9 cellular contexts compared by ENCODE assay signal in genomic region chr21:36113647-36114428, GRCh38. TPM values are rescaled to one million over a fixed set of nuclear protein-coding genes. Genes with fewer than 3 reads are reported as not detected.
A peak's percentile ranks its signal among the peaks of the same experiment; 100 is the strongest.
DNase-seq lines count a peak whose midpoint lies in the region; ATAC-seq and TF ChIP-seq lines count a peak whose summit lies in the region.
"Had no signal": no experiment of that assay in that cellular context is flagged by ENCODE, and none has a peak within 500 bp of the region (broad histone marks: within the 10 kb centered on the region; RNA-seq: fewer than 3 reads in every experiment).

No MANE protein-coding gene starts in this region.

- H3K9me3 Mint-ChIP-seq in HFFc6: no peaks in the 10 kb centered on the region

- peak; percentile 14 to 21 for TF ChIP-seq POLR2A in Peyer's patch (IDR thresholded peaks at IDR 0.05)
- no peak for TF ChIP-seq POLR2A in adrenal gland (IDR thresholded peaks at IDR 0.05)

- no peaks in the 10 kb centered on the region for H3K36me3 ChIP-seq in Peyer's patch
- no peaks in the 10 kb centered on the region for H3K36me3 ChIP-seq in adrenal gland (replicated peaks in 1 of 2)

- DNase-seq in HFFc6: no peak
- DNase-seq in Peyer's patch: peak; percentile 60 to 90 (median 87)
- peak; percentile 52 for DNase-seq in cerebellar cortex (ENCODE audit: low spot score)
- peak; percentile 60 to 64 for DNase-seq in stimulated activated CD4-positive, alpha-beta T cell treated with anti-CD3 and anti-CD28 coated beads, Interleukin-2, amount 100 ng/mL, for 24 hours
- no peak for DNase-seq in adrenal gland

- peak overlapping the region; percentile 46 for H3K4me3 Mint-ChIP-seq in HFFc6

- ATAC-seq in HG02610 (IDR thresholded peaks at IDR 0.05; ENCODE audit: unreplicated experiment) (no peak), GM21528 (IDR thresholded peaks at IDR 0.05; ENCODE audit: low FRiP score, unreplicated experiment) (no peak), GM21360 (IDR thresholded peaks at IDR 0.05; ENCODE audit: unreplicated experiment) (no peak)

- H3K36me3 Mint-ChIP-seq in HFFc6 (ENCODE audit: low read depth): no peaks in the 10 kb centered on the region

- no peaks in the 10 kb centered on the region; the same call in 1 of the 2 replicates for H3K27me3 Mint-ChIP-seq in HFFc6 (ENCODE audit: insufficient read depth)

- H3K4me1 ChIP-seq in Peyer's patch (peaks cover 0 to 8% (median 2%) of the 10 kb centered on the region in 4 donors), adrenal gland (replicated peaks in 1 of 2) (peaks cover 0 to 7% of the 10 kb centered on the region in 2 donors)

- WGBS in adrenal gland, 4 donors: 67 to 74% (median 70%) methylated on average over 17 of the region's 17 CpGs

- peaks cover 21% of the 10 kb centered on the region for H3K4me1 Mint-ChIP-seq in HFFc6 (ENCODE audit: low read depth)

- intact Hi-C loops in adrenal gland (cut with DNase I): no loop called here

- no peak for TF ChIP-seq CTCF in HFFc6 (IDR thresholded peaks at IDR 0.05)
- no peak for TF ChIP-seq CTCF in Peyer's patch (IDR thresholded peaks at IDR 0.05)
- no peak for TF ChIP-seq CTCF in adrenal gland (IDR thresholded peaks at IDR 0.05)

- H3K27ac Mint-ChIP-seq in HFFc6: peak overlapping the region; percentile 40

- H3K27ac ChIP-seq in Peyer's patch: peak overlapping the region; percentile 66 to 91 (median 80)
- H3K27ac ChIP-seq in adrenal gland: no peak overlapping the region

- peak overlapping the region; percentile 32 to 60 (median 48) for H3K4me3 ChIP-seq in Peyer's patch
- no peak overlapping the region for H3K4me3 ChIP-seq in adrenal gland

- no peaks in the 10 kb centered on the region for H3K27me3 ChIP-seq in Peyer's patch
- no peaks in the 10 kb centered on the region for H3K27me3 ChIP-seq in adrenal gland

- H3K9me3 ChIP-seq in Peyer's patch (no peaks in the 10 kb centered on the region), adrenal gland (replicated peaks in 1 of 3) (no peaks in the 10 kb centered on the region)

RNA-seq across cellular contexts. Expression of gene CBR3, which starts 21.0 kb away (rescaled TPM):
- 10 to 100 TPM; 15.1 to 25.9 (median 23.5) TPM for total RNA-seq in HFFc6 (2021; fragmentation: NEBNext Ultra II Directional; extraction: Animal tissue kit (Norgen Biotek cat#: 25700))
- total RNA-seq in Peyer's patch (1 to 10 TPM in 3 of 4 donors, not detected in 1; 2.7 to 5.1 (median 3.2) TPM), adrenal gland (10 to 100 TPM in 1 of 8 donors, 1 to 10 TPM in 7; 1.1 to 10.7 (median 2.8) TPM)
- polyA plus RNA-seq in adrenal gland: 1 to 10 TPM; 1.3 to 8.5 (median 5.3) TPM
- polyA plus RNA-seq: neural cell had no signal

RNA-seq across cellular contexts. Expression of gene DOP1B, which starts 42.8 kb away (rescaled TPM):
- 10 to 100 TPM; 13.2 to 19.4 (median 15.3) TPM for total RNA-seq in HFFc6 (2021; fragmentation: NEBNext Ultra II Directional; extraction: Animal tissue kit (Norgen Biotek cat#: 25700))
- total RNA-seq in Peyer's patch: 10 to 100 TPM; 40.4 to 97.6 (median 69.8) TPM
- total RNA-seq in adrenal gland: 10 to 100 TPM in 3 of 8 donors, 1 to 10 TPM in 5; 6.1 to 39.1 (median 8.7) TPM
- polyA plus RNA-seq in adrenal gland: 1 to 10 TPM; 1.3 to 5.1 (median 1.9) TPM

RNA-seq across cellular contexts. Expression of gene CBR1, which starts 44.0 kb away (rescaled TPM):
- 100 to 1,000 TPM; 103 to 144 (median 138) TPM for total RNA-seq in HFFc6 (2021; fragmentation: NEBNext Ultra II Directional; extraction: Animal tissue kit (Norgen Biotek cat#: 25700))
- total RNA-seq in Peyer's patch (1,000 to 10,000 TPM in 1 of 4 donors, 100 to 1,000 TPM in 3; 240 to 1,308 (median 979) TPM), adrenal gland (100 to 1,000 TPM in 5 of 8 donors, 10 to 100 TPM in 3; 86.9 to 602 (median 171) TPM)
- 100 to 1,000 TPM in 1 of 3 donors, 10 to 100 TPM in 2; 38.3 to 135 (median 68.6) TPM for polyA plus RNA-seq in adrenal gland

RNA-seq across cellular contexts. Expression of gene SETD4, which starts 53.5 kb away (rescaled TPM):
- total RNA-seq in HFFc6 (2021; fragmentation: NEBNext Ultra II Directional; extraction: Animal tissue kit (Norgen Biotek cat#: 25700)): 10 to 100 TPM in 1 of 6 experiments, 1 to 10 TPM in 5; 7.6 to 10.1 (median 8.7) TPM
- total RNA-seq in Peyer's patch: 10 to 100 TPM; 37.1 to 73.2 (median 56.0) TPM
- total RNA-seq in adrenal gland: 10 to 100 TPM in 7 of 8 donors, 1 to 10 TPM in 1; 7.9 to 24.5 (median 15.0) TPM
- 10 to 100 TPM; 12.5 to 19.5 (median 19.5) TPM for polyA plus RNA-seq in adrenal gland

Comparison
In these comparisons a context has a peak if more than half of its experiments do, and no peak if none do; other contexts are left out.
1. DNase-seq: peak in Peyer's patch (3 of 3), cerebellar cortex (single experiment) and stimulated activated CD4-positive, alpha-beta T cell treated with anti-CD3 and anti-CD28 coated beads, Interleukin-2, amount 100 ng/mL, for 24 hours (2 of 2); none in HFFc6 (single experiment) and adrenal gland (0 of 7).
2. H3K27ac ChIP-seq: peak in Peyer's patch (4 of 4); none in adrenal gland (0 of 5).
3. H3K4me3 ChIP-seq: peak in Peyer's patch (4 of 4); none in adrenal gland (0 of 4).
4. POLR2A ChIP-seq: peak in Peyer's patch (2 of 2); none in adrenal gland (0 of 2).